17 cellular contexts compared by ENCODE assay signal in the genomic region with DNA sequence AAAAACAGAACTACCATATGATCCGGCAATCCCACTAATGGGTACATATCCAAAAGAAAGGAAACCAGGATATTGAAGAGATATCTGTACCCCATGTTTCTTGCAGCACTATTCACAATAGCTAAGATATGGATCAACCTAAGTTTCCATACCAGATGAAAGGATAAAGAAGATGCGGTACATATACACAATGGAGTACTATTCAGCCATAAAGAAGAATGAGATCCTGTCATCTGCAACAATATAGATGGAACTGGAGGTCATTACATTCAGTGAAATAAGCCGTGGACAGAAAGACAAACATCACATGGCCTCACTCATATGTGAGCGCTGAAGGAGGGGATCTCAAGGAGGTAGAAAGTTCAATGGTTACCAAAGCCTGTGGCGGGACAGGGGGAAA. TPM values are rescaled to one million over a fixed set of nuclear protein-coding genes. Genes with fewer than 3 reads are reported as not detected.
DNase-seq lines count a peak whose midpoint lies in the region; ATAC-seq and TF ChIP-seq lines count a peak whose summit lies in the region.
"Had no signal": no experiment of that assay in that cellular context is flagged by ENCODE, and none has a peak within 500 bp of the region (broad histone marks: within the 10 kb centered on the region; RNA-seq: fewer than 3 reads in every experiment).

No MANE protein-coding gene starts in this region.

- H3K4me3 ChIP-seq in PC-9: no peak overlapping the region
- H3K4me3 ChIP-seq: A549 had no signal

- H3K9me2 ChIP-seq in PC-9 (ENCODE audit: insufficient read depth): no peaks in the 10 kb centered on the region

- H3K4me2 ChIP-seq in PC-9: peak overlapping the region; percentile 23; the same call in 1 of the 2 replicates

- peaks cover 19% of the 10 kb centered on the region for H3K4me1 Mint-ChIP-seq in activated CD8-positive, alpha-beta memory T cell treated with anti-CD3 and anti-CD28 coated beads, Interleukin-2, amount 10 ng/mL, durations not matched to agents 7 days and 5 days
- peaks cover 21 to 30% of the 10 kb centered on the region in 2 donors for H3K4me1 Mint-ChIP-seq in natural killer cell

- peaks cover 23% of the 10 kb centered on the region for H3K4me1 ChIP-seq in PC-9 (replicated peaks; ENCODE audit: insufficient read depth)

- POLR2A ChIA-PET in PC-9 (lab: Charles Lee; ENCODE audit: unreplicated experiment): no interaction called here

- no peaks in the 10 kb centered on the region for H3K27me3 Mint-ChIP-seq in activated CD8-positive, alpha-beta memory T cell treated with anti-CD3 and anti-CD28 coated beads, Interleukin-2, amount 10 ng/mL, durations not matched to agents 7 days and 5 days
- no peaks in the 10 kb centered on the region for H3K27me3 Mint-ChIP-seq in natural killer cell (ENCODE audit: low read depth in 2 of 2)

- H3K9me3 Mint-ChIP-seq in activated CD8-positive, alpha-beta memory T cell treated with anti-CD3 and anti-CD28 coated beads, Interleukin-2, amount 10 ng/mL, durations not matched to agents 7 days and 5 days (ENCODE audit: low read depth): no peaks in the 10 kb centered on the region
- H3K9me3 Mint-ChIP-seq in natural killer cell: no peaks in the 10 kb centered on the region

- CTCF ChIA-PET in activated CD8-positive, alpha-beta memory T cell treated with anti-CD3 and anti-CD28 coated beads, Interleukin-2, amount 10 ng/mL, durations not matched to agents 7 days and 5 days (lab: Charles Lee): interaction anchor here (0.9 kb wide), 1 partner anchor 1685 kb away, joined by 3 read pairs; no protein-coding TSS in a partner anchor
- CTCF ChIA-PET in PC-9 (lab: Charles Lee): no interaction called here

- no peak for ATAC-seq in activated CD8-positive, alpha-beta memory T cell treated with anti-CD3 and anti-CD28 coated beads, Interleukin-2, amount 10 ng/mL, durations not matched to agents 7 days and 5 days
- ATAC-seq in natural killer cell (no peak), HG03378 (IDR thresholded peaks at IDR 0.05; ENCODE audit: unreplicated experiment) (no peak)

- H3K36me3 Mint-ChIP-seq in activated CD8-positive, alpha-beta memory T cell treated with anti-CD3 and anti-CD28 coated beads, Interleukin-2, amount 10 ng/mL, durations not matched to agents 7 days and 5 days: peaks cover 6% of the 10 kb centered on the region
- no peaks in the 10 kb centered on the region for H3K36me3 Mint-ChIP-seq in natural killer cell

- TF ChIP-seq CTCF in PC-9 (conservative IDR thresholded peaks at IDR 0.05) (no peak), natural killer cell (IDR thresholded peaks at IDR 0.05) (no peak)

- no peak overlapping the region for H3K27ac Mint-ChIP-seq in activated CD8-positive, alpha-beta memory T cell treated with anti-CD3 and anti-CD28 coated beads, Interleukin-2, amount 10 ng/mL, durations not matched to agents 7 days and 5 days
- H3K27ac Mint-ChIP-seq in natural killer cell: peak overlapping the region in 1 of 2 donors; percentile 58

- no TSS peak for BruUV-seq in PC-9 (replicated peaks; lab: Mats Ljungman, UMichigan)

- no peaks in the 10 kb centered on the region for H3K27me3 ChIP-seq in PC-9 (ENCODE audit: insufficient read depth, low read depth)

- no peak overlapping the region for H2AFZ ChIP-seq in PC-9

- H4K20me1 ChIP-seq in PC-9 (ENCODE audit: insufficient read depth): no peaks in the 10 kb centered on the region

- no peaks in the 10 kb centered on the region for H3K9me3 ChIP-seq in PC-9 (ENCODE audit: insufficient read depth, low read depth)
- H3K9me3 ChIP-seq: A549 had no signal

- H3F3A ChIP-seq in PC-9 (ENCODE audit: insufficient read depth, low read depth): peaks cover 26% of the 10 kb centered on the region; the same call in 1 of the 2 replicates

- no peaks in the 10 kb centered on the region for H3K79me2 ChIP-seq in PC-9 (ENCODE audit: low read depth)

- no peak for DNase-seq in activated CD8-positive, alpha-beta memory T cell treated with anti-CD3 and anti-CD28 coated beads, Interleukin-2, amount 10 ng/mL, durations not matched to agents 7 days and 5 days
- no peak for DNase-seq in activated CD8-positive, alpha-beta memory T cell treated with anti-CD3 and anti-CD28 coated beads for 24 hours
- DNase-seq in PC-9 (no peak), natural killer cell (no peak), HuH-7 (ENCODE audit: low spot score) (no peak), DMS153 (lab: John Stamatoyannopoulos, UW) (no peak)
- DNase-seq: DMS79, GOT3, KG1, NCI-H1417 treated with DMSO at 0.1 percent for 48 hours, NCI-H1930, NCI-H2171, NCI-H446, NCI-H69 had no signal

- intact Hi-C loops in PC-9 (cut with micrococcal nuclease; ENCODE audit: unreplicated experiment): loop anchor here (1.0 to 5.0 kb wide), 5 partner anchors 24 to 146 kb away; no protein-coding TSS in a partner anchor
- intact Hi-C loops in natural killer cell (cut with micrococcal nuclease): no loop called here

- no peak overlapping the region for H3K27ac ChIP-seq in PC-9
- H3K27ac ChIP-seq: A549, C4-2B had no signal

- no peaks in the 10 kb centered on the region for H3K36me3 ChIP-seq in PC-9 (ENCODE audit: low read depth)

- H3K4me3 Mint-ChIP-seq in activated CD8-positive, alpha-beta memory T cell treated with anti-CD3 and anti-CD28 coated beads, Interleukin-2, amount 10 ng/mL, durations not matched to agents 7 days and 5 days: peak overlapping the region; percentile 5
- H3K4me3 Mint-ChIP-seq in natural killer cell: peak overlapping the region; percentile 62

RNA-seq across cellular contexts. Expression of gene SLC41A3, which starts 3.0 kb away (rescaled TPM):
- 10 to 100 TPM; 22.5 to 23.8 TPM for total RNA-seq in activated CD8-positive, alpha-beta memory T cell treated with anti-CD3 and anti-CD28 coated beads, Interleukin-2, amount 10 ng/mL, durations not matched to agents 7 days and 5 days
- total RNA-seq in PC-9 (2021) (59.2 and 67.0 TPM in 2 replicates), natural killer cell (10 to 100 TPM; 24.2 to 29.6 (median 27.1) TPM)
